In the genomic region with DNA sequence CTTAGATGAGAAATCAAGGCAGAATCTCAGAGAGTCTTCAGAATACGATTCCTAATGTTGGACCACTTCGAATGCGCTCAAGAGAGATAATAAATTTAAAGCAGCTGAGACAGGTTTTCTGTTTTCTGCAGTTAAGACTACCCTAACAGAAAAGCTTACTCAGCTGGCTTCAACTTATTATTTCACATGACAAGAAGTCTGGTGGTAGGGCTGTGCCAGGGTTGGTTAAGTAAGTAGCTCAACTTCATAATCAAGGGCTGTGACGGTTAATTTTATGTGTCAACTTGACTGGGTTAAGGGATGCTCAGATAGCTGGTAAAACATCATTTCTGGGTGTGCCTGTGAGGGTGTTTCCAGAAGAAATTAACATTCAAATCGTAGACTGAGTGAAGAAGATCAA, we compare ENCODE assay signal across 24 cellular contexts. TPM values are rescaled to one million over a fixed set of nuclear protein-coding genes. Genes with fewer than 3 reads are reported as not detected.
"Had no signal": no experiment of that assay in that cellular context is flagged by ENCODE, and none has a peak within 500 bp of the region (broad histone marks: within the 10 kb centered on the region; RNA-seq: fewer than 3 reads in every experiment).

No MANE protein-coding gene starts in this region.

- ATAC-seq: HepG2 had no signal

- H3K9me3 ChIP-seq: SJSA1 had no signal

- H3K27me3 ChIP-seq: SJSA1 had no signal

- H3K36me3 ChIP-seq: SJSA1 had no signal

- H3K4me3 ChIP-seq: SJSA1, SK-N-MC had no signal

- DNase-seq: IMR-90, Karpas-422, KG1, MM.1S, NCI-H1092 treated with DMSO at 0.1 percent for 48 hours, NCI-H1436, NCI-H187, NCI-H2029, NCI-H2081 treated with DMSO at 0.1 percent for 48 hours, NCI-H2171, NCI-H226, NCI-H446, NCI-H510A, NCI-H524 treated with DMSO at 0.1 percent for 48 hours, NCI-H69, NCI-H774, Right ventricle myocardium superior, RPMI8226, SIG-M5 had no signal

- FAIRE-seq: HepG2, RCC 7860 had no signal

- H3K27ac ChIP-seq: SJSA1, SK-N-MC had no signal

RNA-seq across cellular contexts. Expression of gene GPR150, which starts 3.8 kb away (rescaled TPM):
- total RNA-seq: HepG2, HT-29, Right ventricle myocardium superior had no signal

RNA-seq across cellular contexts. Expression of gene SPATA9, which starts 59.1 kb away (rescaled TPM):
- total RNA-seq: HepG2, HT-29, Right ventricle myocardium superior had no signal
